Comparison of ENCODE assay signal across 23 cellular contexts in genomic region chr7:70512144-70512543, GRCh38.
"Had no signal": no experiment of that assay in that cellular context is flagged by ENCODE, and none has a peak within 500 bp of the region (broad histone marks: within the 10 kb centered on the region; RNA-seq: fewer than 3 reads in every experiment).

No MANE protein-coding gene starts in this region.

- H3K4me1 Mint-ChIP-seq: activated CD4-positive, alpha-beta T cell treated with anti-CD3 and anti-CD28 coated beads, Interleukin-2, amount 10 ng/mL, durations not matched to agents 24 days and 14 days; mesothelial cell of epicardium; natural killer cell had no signal

- H3K36me3 Mint-ChIP-seq: natural killer cell had no signal

- ATAC-seq: activated CD4-positive, CD25-positive, alpha-beta regulatory T cell treated with anti-CD3 and anti-CD28 coated beads, Interleukin-2, amount 50 U/mL, for 24 hours; activated CD8-positive, alpha-beta T cell treated with anti-CD3 and anti-CD28 coated beads for 36 hours; heart left ventricle; left colon; natural killer cell; stimulated activated naive CD8-positive, alpha-beta T cell treated with anti-CD3 and anti-CD28 coated beads, Interleukin-15, Interleukin-2, amounts not matched to agents 100 U/mL and 50 U/mL, for 24 hours had no signal

- H3K4me3 Mint-ChIP-seq: activated CD4-positive, alpha-beta T cell treated with anti-CD3 and anti-CD28 coated beads, Interleukin-2, amount 10 ng/mL, durations not matched to agents 24 days and 14 days; activated CD8-positive, alpha-beta T cell treated with anti-CD3 and anti-CD28 coated beads for 36 hours; activated T-helper 1 cell treated with anti-CD3 and anti-CD28 coated beads, Interleukin-12 subunit alpha, Interleukin-12 subunit beta, Interleukin-2, Interleukin-4 antibody, amounts not matched to agents 30 ng/mL and 10 ng/mL and 1 ng/mL, durations not matched to agents 14 hours and 24 hours and 36 hours; brain; mesothelial cell of epicardium; natural killer cell; T-helper 1 cell treated with Interleukin-12 subunit alpha and Interleukin-12 subunit beta and Interleukin-4 antibody, amounts not matched to agents 30 μg/mL and 1 μg/mL, for 36 hours had no signal

- H3K27ac ChIP-seq: epithelial cell of prostate, heart left ventricle, ovary, prostate gland, right atrium auricular region, tibial artery, VCaP had no signal

- H3K27me3 Mint-ChIP-seq: activated CD4-positive, alpha-beta T cell treated with anti-CD3 and anti-CD28 coated beads, Interleukin-2, amount 10 ng/mL, durations not matched to agents 24 days and 14 days; brain had no signal

- H3K4me3 ChIP-seq: heart left ventricle, ovary, prostate gland, right atrium auricular region, tibial artery had no signal

- H3K27ac Mint-ChIP-seq: activated CD4-positive, alpha-beta T cell treated with anti-CD3 and anti-CD28 coated beads, Interleukin-2, amount 10 ng/mL, durations not matched to agents 24 days and 14 days; activated CD8-positive, alpha-beta T cell treated with anti-CD3 and anti-CD28 coated beads for 36 hours; activated T-helper 1 cell treated with anti-CD3 and anti-CD28 coated beads, Interleukin-12 subunit alpha, Interleukin-12 subunit beta, Interleukin-2, Interleukin-4 antibody, amounts not matched to agents 30 ng/mL and 10 ng/mL and 1 ng/mL, durations not matched to agents 14 hours and 24 hours and 36 hours; mesothelial cell of epicardium; natural killer cell; T-helper 1 cell treated with Interleukin-12 subunit alpha and Interleukin-12 subunit beta and Interleukin-4 antibody, amounts not matched to agents 30 μg/mL and 1 μg/mL, for 36 hours had no signal

- H3K9me3 ChIP-seq: heart left ventricle, ovary, prostate gland, right atrium auricular region, tibial artery had no signal

- H3K27me3 ChIP-seq: heart left ventricle, ovary, right atrium auricular region, tibial artery had no signal

- H3K36me3 ChIP-seq: heart left ventricle, ovary, prostate gland, right atrium auricular region, tibial artery had no signal

- DNase-seq: activated CD4-positive, alpha-beta T cell treated with anti-CD3 and anti-CD28 coated beads, Interleukin-2, amount 10 ng/mL, durations not matched to agents 24 days and 14 days; activated CD8-positive, alpha-beta T cell treated with anti-CD3 and anti-CD28 coated beads for 36 hours; activated gamma-delta T cell; activated naive CD4-positive, alpha-beta T cell treated with anti-CD3 and anti-CD28 coated beads, Interleukin-2, amount 50 U/mL, for 16 hours; aorta; heart left ventricle; islet precursor cell; left colon; natural killer cell; ovary; stimulated activated CD4-positive, alpha-beta T cell treated with anti-CD3 and anti-CD28 coated beads, Interleukin-12 subunit alpha, Interleukin-12 subunit beta, amount 100 ng/mL, for 4 hours; stimulated activated CD4-positive, alpha-beta T cell treated with anti-CD3 and anti-CD28 coated beads, Interleukin-4, amount 100 ng/mL, for 4 hours; stimulated activated naive CD8-positive, alpha-beta T cell treated with anti-CD3 and anti-CD28 coated beads, Interleukin-15, Interleukin-2, amounts not matched to agents 100 U/mL and 50 U/mL, for 24 hours; tibial artery had no signal

- H3K4me1 ChIP-seq: heart left ventricle, prostate gland, right atrium auricular region, tibial artery had no signal

- H3K9me3 Mint-ChIP-seq: activated CD4-positive, alpha-beta T cell treated with anti-CD3 and anti-CD28 coated beads, Interleukin-2, amount 10 ng/mL, durations not matched to agents 24 days and 14 days; activated T-helper 1 cell treated with anti-CD3 and anti-CD28 coated beads, Interleukin-12 subunit alpha, Interleukin-12 subunit beta, Interleukin-2, Interleukin-4 antibody, amounts not matched to agents 30 ng/mL and 10 ng/mL and 1 ng/mL, durations not matched to agents 14 hours and 24 hours and 36 hours; mesothelial cell of epicardium; natural killer cell; T-helper 1 cell treated with Interleukin-12 subunit alpha and Interleukin-12 subunit beta and Interleukin-4 antibody, amounts not matched to agents 30 μg/mL and 1 μg/mL, for 36 hours had no signal
